In genomic region chr4:124262211-124263179, GRCh38 we compare ENCODE assay signal across 8 cellular contexts.
DNase-seq lines count a peak whose midpoint lies in the region; ATAC-seq, FAIRE-seq and TF ChIP-seq lines count a peak whose summit lies in the region.

No MANE protein-coding gene starts in this region.

- H3K27me3 Mint-ChIP-seq in activated T-cell treated with anti-CD3 and anti-CD28 coated beads, Interleukin-2, amount 50 U/mL, for 4 hours (ENCODE audit: low read depth), result peaks cover 2% of the 10 kb centered on the region

- peak overlapping the region; percentile 51 for H3K4me2 ChIP-seq in osteoblast (ENCODE audit: insufficient read depth, low read length)

- no peaks in the 10 kb centered on the region for H3K36me3 Mint-ChIP-seq in activated T-cell treated with anti-CD3 and anti-CD28 coated beads, Interleukin-2, amount 50 U/mL, for 4 hours (ENCODE audit: insufficient read depth)

- no peak overlapping the region for H3K27ac ChIP-seq in osteoblast (ENCODE audit: low read depth, low read length)

- H3K4me3 Mint-ChIP-seq in activated T-cell treated with anti-CD3 and anti-CD28 coated beads, Interleukin-2, amount 50 U/mL, for 4 hours, result no peak overlapping the region

- peak; percentile 94 for ATAC-seq in GM21447 (IDR thresholded peaks at IDR 0.05; ENCODE audit: unreplicated experiment)
- peak; percentile 65 to 73 for ATAC-seq in activated T-cell treated with anti-CD3 and anti-CD28 coated beads, Interleukin-2, amount 50 U/mL, for 4 hours

- no peak for FAIRE-seq in frontal cortex (lab: Jason Lieb, UNC)

- no peaks in the 10 kb centered on the region for H3K4me1 Mint-ChIP-seq in activated T-cell treated with anti-CD3 and anti-CD28 coated beads, Interleukin-2, amount 50 U/mL, for 4 hours (ENCODE audit: low read depth)

- no peaks in the 10 kb centered on the region for H3K79me2 ChIP-seq in osteoblast (ENCODE audit: insufficient read depth, low read length)

- no peaks in the 10 kb centered on the region for H4K20me1 ChIP-seq in osteoblast (ENCODE audit: insufficient read depth, low read length)

- no peaks in the 10 kb centered on the region for H3K36me3 ChIP-seq in osteoblast (ENCODE audit: insufficient read depth, low read length)

- no peaks in the 10 kb centered on the region for H3K9me3 ChIP-seq in osteoblast (ENCODE audit: low read depth, low read length)

- H3K9me3 Mint-ChIP-seq in activated T-cell treated with anti-CD3 and anti-CD28 coated beads, Interleukin-2, amount 50 U/mL, for 4 hours, result no peaks in the 10 kb centered on the region

- H3K27me3 ChIP-seq in osteoblast (ENCODE audit: insufficient read depth, low read length), result no peaks in the 10 kb centered on the region

- DNase-seq in EL, result peak; percentile 78
- DNase-seq in HT-29 (ENCODE audit: low spot score), result peak; percentile 93
- DNase-seq in NOMO-1 treated with dmso at 0.1 percent for 144 hours (lab: John Stamatoyannopoulos, UW; ENCODE audit: unreplicated experiment), result peak; percentile 14
- DNase-seq in activated T-cell treated with anti-CD3 and anti-CD28 coated beads, Interleukin-2, amount 50 U/mL, for 4 hours, result peak; percentile 17
- DNase-seq in frontal cortex (ENCODE audit: low spot score in 2 of 2), result peak; percentile 8 to 27
- DNase-seq in osteoblast (ENCODE audit: insufficient read length, low spot score, missing footprints), result peak; percentile 38
- DNase-seq in 8988T, result no peak

- TF ChIP-seq CTCF in osteoblast (IDR thresholded peaks at IDR 0.05; ENCODE audit: extremely low read depth, low read depth, low read length), result peak; percentile 95

- H3K4me3 ChIP-seq in osteoblast (ENCODE audit: insufficient read depth, low read length), result no peak overlapping the region

- H3K4me1 ChIP-seq in osteoblast (ENCODE audit: insufficient read depth, low read length), result no peaks in the 10 kb centered on the region

- peak overlapping the region; percentile 19 for H2AFZ ChIP-seq in osteoblast (ENCODE audit: low read length)
